Comparison of ENCODE assay signal across 15 cellular contexts in the genomic region with DNA sequence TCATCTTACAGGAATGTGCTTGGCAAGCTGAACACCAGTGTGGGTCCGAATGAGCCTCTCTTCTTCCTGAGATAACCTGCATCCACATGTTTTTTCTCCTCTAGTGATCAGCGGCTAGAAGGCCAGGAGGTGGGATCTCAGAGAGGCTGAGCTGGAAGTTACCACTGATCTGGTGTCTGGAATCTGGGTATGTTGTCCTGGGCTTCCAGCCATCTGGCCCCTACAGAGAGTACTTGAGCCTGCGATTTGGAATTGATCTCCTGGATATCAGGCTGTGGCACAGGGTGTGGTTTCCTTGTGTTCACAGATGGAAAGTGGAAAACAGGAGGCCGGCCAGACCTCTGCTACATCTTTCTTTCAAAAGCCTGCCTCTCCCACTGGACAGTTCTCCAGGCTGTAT. TPM values are rescaled to one million over a fixed set of nuclear protein-coding genes. Genes with fewer than 3 reads are reported as not detected.
A peak's percentile ranks its signal among the peaks of the same experiment; 100 is the strongest.
DNase-seq lines count a peak whose midpoint lies in the region; ATAC-seq and TF ChIP-seq lines count a peak whose summit lies in the region.
"Had no signal": no experiment of that assay in that cellular context is flagged by ENCODE, and none has a peak within 500 bp of the region (broad histone marks: within the 10 kb centered on the region; RNA-seq: fewer than 3 reads in every experiment).

No MANE protein-coding gene starts in this region.

- H3K4me1 ChIP-seq in heart left ventricle (peaks cover 0 to 26% (median 14%) of the 10 kb centered on the region in 12 donors), skeletal muscle tissue (ENCODE audit: control insufficient read depth in 3 of 3, insufficient read depth in 3 of 3, low read length in 3 of 3) (peaks cover 9 to 12% (median 9%) of the 10 kb centered on the region in 3 donors)

- H3K36me3 ChIP-seq in heart left ventricle (peaks cover 0 to 14% (median 0%) of the 10 kb centered on the region in 9 donors), skeletal muscle tissue (ENCODE audit: control insufficient read depth in 3 of 3, insufficient read depth in 3 of 3, low read length in 3 of 3) (peaks cover 0 to 2% (median 0%) of the 10 kb centered on the region in 3 donors)

- TF ChIP-seq POLR2A in heart left ventricle (IDR thresholded peaks at IDR 0.05): no peak

- no peak overlapping the region for H3K9ac ChIP-seq in skeletal muscle tissue (ENCODE audit: low read depth in 1 of 3, low read length in 3 of 3)

- no peak overlapping the region for H3K4me3 Mint-ChIP-seq in stimulated activated naive CD8-positive, alpha-beta T cell treated with anti-CD3 and anti-CD28 coated beads, Interleukin-15, amount 100 ng/mL, for 72 hours
- H3K4me3 Mint-ChIP-seq: activated CD4-positive, alpha-beta T cell treated with anti-CD3 and anti-CD28 coated beads, Interleukin-2, amount 10 ng/mL, durations not matched to agents 7 days and 5 days; activated T-cell treated with anti-CD3 and anti-CD28 coated beads, Interleukin-2, amount 50 U/mL, for 72 hours; CD4-positive, alpha-beta T cell; type B pancreatic cell had no signal

- H3K27me3 ChIP-seq in heart left ventricle: no peaks in the 10 kb centered on the region
- peaks cover 0 to 3% (median 0%) of the 10 kb centered on the region in 3 donors for H3K27me3 ChIP-seq in skeletal muscle tissue (ENCODE audit: control insufficient read depth in 3 of 3, insufficient read depth in 3 of 3, low read length in 3 of 3)

- peaks cover 14% of the 10 kb centered on the region for H3K4me1 Mint-ChIP-seq in stimulated activated naive CD8-positive, alpha-beta T cell treated with anti-CD3 and anti-CD28 coated beads, Interleukin-15, amount 100 ng/mL, for 72 hours

- no peak overlapping the region for H3K4me3 ChIP-seq in heart left ventricle
- H3K4me3 ChIP-seq in skeletal muscle tissue (ENCODE audit: low read length in 3 of 3): no peak overlapping the region

- intact Hi-C loops in heart left ventricle (cut with DNase I): no loop called here

- DNase-seq in GM03348 (ENCODE audit: low spot score) (peak; percentile 22), NCI-H82 treated with DMSO at 0.1 percent for 48 hours (lab: John Stamatoyannopoulos, UW; ENCODE audit: unreplicated experiment) (peak; percentile 57), heart left ventricle (peak in 3 of 5 donors; percentile 35 to 51 (median 47)), NCI-H510A treated with DMSO at 0.1 percent for 48 hours (lab: John Stamatoyannopoulos, UW) (no peak), NCI-H1105 (lab: John Stamatoyannopoulos, UW) (no peak)
- no peak for DNase-seq in stimulated activated naive CD8-positive, alpha-beta T cell treated with anti-CD3 and anti-CD28 coated beads, Interleukin-15, amount 100 ng/mL, for 72 hours
- DNase-seq: activated CD4-positive, alpha-beta T cell treated with anti-CD3 and anti-CD28 coated beads, Interleukin-2, amount 10 ng/mL, durations not matched to agents 7 days and 5 days; activated T-cell treated with anti-CD3 and anti-CD28 coated beads, Interleukin-2, amount 50 U/mL, for 72 hours; CD4-positive, alpha-beta T cell; RPMI8226; stimulated activated CD8-positive, alpha-beta memory T cell treated with anti-CD3 and anti-CD28 coated beads, Interleukin-4, amount 100 ng/mL, for 48 hours; T-helper 9 cell had no signal

- H3K27me3 Mint-ChIP-seq in stimulated activated naive CD8-positive, alpha-beta T cell treated with anti-CD3 and anti-CD28 coated beads, Interleukin-15, amount 100 ng/mL, for 72 hours: no peaks in the 10 kb centered on the region
- H3K27me3 Mint-ChIP-seq: CD4-positive, alpha-beta T cell; type B pancreatic cell had no signal

- peak overlapping the region in 10 of 12 donors; percentile 2 to 59 (median 35) for H3K27ac ChIP-seq in heart left ventricle
- peak overlapping the region; percentile 64 for H3K27ac ChIP-seq in skeletal muscle tissue (ENCODE audit: low read depth, low read length)

- H3K27ac Mint-ChIP-seq in stimulated activated naive CD8-positive, alpha-beta T cell treated with anti-CD3 and anti-CD28 coated beads, Interleukin-15, amount 100 ng/mL, for 72 hours: no peak overlapping the region
- H3K27ac Mint-ChIP-seq: activated T-cell treated with anti-CD3 and anti-CD28 coated beads, Interleukin-2, amount 50 U/mL, for 72 hours; CD4-positive, alpha-beta T cell; type B pancreatic cell had no signal

- TF ChIP-seq CTCF in heart left ventricle (IDR thresholded peaks at IDR 0.05): no peak

- WGBS in heart left ventricle, 4 donors: 31 to 49% (median 38%) methylated on average over 4 of the region's 4 CpGs

- no peaks in the 10 kb centered on the region for H3K9me3 Mint-ChIP-seq in stimulated activated naive CD8-positive, alpha-beta T cell treated with anti-CD3 and anti-CD28 coated beads, Interleukin-15, amount 100 ng/mL, for 72 hours
- H3K9me3 Mint-ChIP-seq: activated CD4-positive, alpha-beta T cell treated with anti-CD3 and anti-CD28 coated beads, Interleukin-2, amount 10 ng/mL, durations not matched to agents 7 days and 5 days; activated T-cell treated with anti-CD3 and anti-CD28 coated beads, Interleukin-2, amount 50 U/mL, for 72 hours; CD4-positive, alpha-beta T cell; type B pancreatic cell had no signal

- H3K9me3 ChIP-seq in heart left ventricle (no peaks in the 10 kb centered on the region), skeletal muscle tissue (ENCODE audit: control insufficient read depth in 3 of 3, low read length in 3 of 3) (no peaks in the 10 kb centered on the region)

- ATAC-seq in heart left ventricle (peak; percentile 63 to 89 (median 82)), GM18873 (IDR thresholded peaks at IDR 0.05; ENCODE audit: low FRiP score, unreplicated experiment) (no peak)
- no peak for ATAC-seq in stimulated activated naive CD8-positive, alpha-beta T cell treated with anti-CD3 and anti-CD28 coated beads, Interleukin-15, amount 100 ng/mL, for 72 hours
- ATAC-seq: activated T-cell treated with anti-CD3 and anti-CD28 coated beads, Interleukin-2, amount 50 U/mL, for 72 hours had no signal

RNA-seq across cellular contexts. Expression of a gene that starts 35.9 kb away (rescaled TPM):
- total RNA-seq in heart left ventricle (10 to 100 TPM; 16.7 to 51.5 (median 33.6) TPM), skeletal muscle tissue (32.9 TPM)
- 10 to 100 TPM; 16.9 to 26.0 TPM for polyA plus RNA-seq in heart left ventricle

Comparison
In these comparisons a context has a peak if more than half of its experiments do, and no peak if none do; other contexts are left out.
1. DNase-seq: peak in GM03348 (single experiment), NCI-H82 treated with DMSO at 0.1 percent for 48 hours (single experiment) and heart left ventricle (3 of 5); none in stimulated activated naive CD8-positive, alpha-beta T cell treated with anti-CD3 and anti-CD28 coated beads, Interleukin-15, amount 100 ng/mL, for 72 hours (0 of 2), NCI-H510A treated with DMSO at 0.1 percent for 48 hours (single experiment) and NCI-H1105 (single experiment).
2. ATAC-seq: peak in heart left ventricle (4 of 4); none in GM18873 (single experiment) and stimulated activated naive CD8-positive, alpha-beta T cell treated with anti-CD3 and anti-CD28 coated beads, Interleukin-15, amount 100 ng/mL, for 72 hours (single experiment).